Comparison of ENCODE assay signal across 8 cellular contexts in genomic region chr6:127514396-127515227, GRCh38. TPM values are rescaled to one million over a fixed set of nuclear protein-coding genes. Genes with fewer than 3 reads are reported as not detected.
A peak's percentile ranks its signal among the peaks of the same experiment; 100 is the strongest.
DNase-seq lines count a peak whose midpoint lies in the region; ATAC-seq and TF ChIP-seq lines count a peak whose summit lies in the region.

No MANE protein-coding gene starts in this region.

- H2BK12ac ChIP-seq in trophoblast cell (ENCODE audit: low read length) = no peak overlapping the region

- H3K4me2 ChIP-seq in trophoblast cell (ENCODE audit: low read length) = peak overlapping the region; percentile 49
- H3K4me2 ChIP-seq in Karpas-422 (ENCODE audit: low read depth, low read length, poor library complexity, severe bottlenecking) = no peak overlapping the region

- no peak overlapping the region for H2AFZ ChIP-seq in trophoblast cell (ENCODE audit: insufficient read depth, low read length, poor library complexity)
- no peak overlapping the region for H2AFZ ChIP-seq in Karpas-422 (ENCODE audit: low read length)

- peaks cover 38% of the 10 kb centered on the region for H3K27me3 ChIP-seq in trophoblast cell (ENCODE audit: insufficient read depth, low read length)
- no peaks in the 10 kb centered on the region for H3K27me3 ChIP-seq in Karpas-422 (ENCODE audit: low read length)

- no peak overlapping the region for H3K23ac ChIP-seq in trophoblast cell (ENCODE audit: low read length)

- H3K27me3 Mint-ChIP-seq in activated naive CD4-positive, alpha-beta T cell treated with anti-CD3 and anti-CD28 coated beads for 36 hours (ENCODE audit: low read depth) = peaks cover 24% of the 10 kb centered on the region
- peaks cover 30% of the 10 kb centered on the region for H3K27me3 Mint-ChIP-seq in glutamatergic neuron (ENCODE audit: unreplicated experiment)

- H2BK5ac ChIP-seq in trophoblast cell (ENCODE audit: low read depth, low read length, poor library complexity) = no peak overlapping the region

- H3K9ac ChIP-seq in trophoblast cell (ENCODE audit: low read length) = no peak overlapping the region
- no peak overlapping the region for H3K9ac ChIP-seq in Karpas-422 (ENCODE audit: low read length)

- CTCF ChIA-PET in activated naive CD4-positive, alpha-beta T cell treated with anti-CD3 and anti-CD28 coated beads for 36 hours (lab: Charles Lee) = interaction anchor here (0.6 to 4.3 kb wide), 13 partner anchors 21 to 328 kb away, joined by 3 to 47 read pairs (median 4); partner anchors contain the start of gene ECHDC1

- no peak overlapping the region for H4K8ac ChIP-seq in trophoblast cell (ENCODE audit: low read depth, low read length)

- no peaks in the 10 kb centered on the region for H3K79me1 ChIP-seq in trophoblast cell (ENCODE audit: low read length)

- ATAC-seq in GM19023 (IDR thresholded peaks at IDR 0.05; ENCODE audit: unreplicated experiment) = no peak
- no peak for ATAC-seq in HG02885 (IDR thresholded peaks at IDR 0.05; ENCODE audit: poor library complexity, unreplicated experiment)

- H3K9me3 Mint-ChIP-seq in activated naive CD4-positive, alpha-beta T cell treated with anti-CD3 and anti-CD28 coated beads for 36 hours = no peaks in the 10 kb centered on the region
- H3K9me3 Mint-ChIP-seq in glutamatergic neuron (ENCODE audit: unreplicated experiment) = peaks cover 46% of the 10 kb centered on the region

- H3K4me1 ChIP-seq in trophoblast cell (ENCODE audit: control insufficient read depth in 1 of 2, insufficient read depth in 2 of 2, low read length in 2 of 2) (peaks cover 11 to 12% of the 10 kb centered on the region in 2 experiments), Karpas-422 (ENCODE audit: low read length) (peaks cover 17% of the 10 kb centered on the region)

- peaks cover 30% of the 10 kb centered on the region for H3K4me1 Mint-ChIP-seq in activated naive CD4-positive, alpha-beta T cell treated with anti-CD3 and anti-CD28 coated beads for 36 hours (ENCODE audit: low read depth)
- H3K4me1 Mint-ChIP-seq in glutamatergic neuron (ENCODE audit: low read depth, unreplicated experiment) = peaks cover 29% of the 10 kb centered on the region

- H3K36me3 Mint-ChIP-seq in activated naive CD4-positive, alpha-beta T cell treated with anti-CD3 and anti-CD28 coated beads for 36 hours (ENCODE audit: low read depth) = peaks cover 5% of the 10 kb centered on the region
- H3K36me3 Mint-ChIP-seq in glutamatergic neuron (ENCODE audit: unreplicated experiment) = peaks cover 11% of the 10 kb centered on the region

- H4K20me1 ChIP-seq in Karpas-422 (ENCODE audit: insufficient read depth, low read depth, low read length) = no peaks in the 10 kb centered on the region

- H3K79me2 ChIP-seq in trophoblast cell (ENCODE audit: control insufficient read depth, insufficient read depth, low read length, poor library complexity) (no peaks in the 10 kb centered on the region), Karpas-422 (ENCODE audit: low read length) (no peaks in the 10 kb centered on the region)

- peak overlapping the region; percentile 85 for H3K4me3 Mint-ChIP-seq in activated naive CD4-positive, alpha-beta T cell treated with anti-CD3 and anti-CD28 coated beads for 36 hours
- peak overlapping the region; percentile 99 for H3K4me3 Mint-ChIP-seq in glutamatergic neuron (ENCODE audit: unreplicated experiment)

- intact Hi-C loops in activated naive CD4-positive, alpha-beta T cell treated with anti-CD3 and anti-CD28 coated beads for 36 hours (cut with micrococcal nuclease) = loop anchor here (1.0 to 5.0 kb wide), 4 partner anchors 171 to 1732 kb away; partner anchors contain the start of gene ECHDC1

- H3K36me3 ChIP-seq in trophoblast cell (ENCODE audit: control insufficient read depth in 1 of 2, insufficient read depth in 2 of 2, low read length in 2 of 2) (no peaks in the 10 kb centered on the region), Karpas-422 (ENCODE audit: insufficient read depth, low read length) (no peaks in the 10 kb centered on the region)

- no peak overlapping the region for H3K14ac ChIP-seq in trophoblast cell (ENCODE audit: low read length)

- no peak overlapping the region for H4K91ac ChIP-seq in trophoblast cell (ENCODE audit: low read depth, low read length)

- no peak overlapping the region for H3K4ac ChIP-seq in trophoblast cell (ENCODE audit: low read depth, low read length)

- no peaks in the 10 kb centered on the region for H3K9me3 ChIP-seq in trophoblast cell (ENCODE audit: insufficient read depth, low read depth, low read length)
- no peaks in the 10 kb centered on the region for H3K9me3 ChIP-seq in Karpas-422 (ENCODE audit: low read length)

- TF ChIP-seq POLR2A in NB4 (IDR thresholded peaks at IDR 0.05; ENCODE audit: extremely low read depth, insufficient read length) = no peak

- H3K27ac ChIP-seq in trophoblast cell (ENCODE audit: low read depth, low read length) (no peak overlapping the region), Karpas-422 (ENCODE audit: low read length) (no peak overlapping the region)

- no CpG with 5 or more reads among the region's 40 CpGs for WGBS in trophoblast cell (ENCODE audit: extremely low coverage, insufficient coverage, insufficient read length)

- H3K4me3 ChIP-seq in AG10803 (ENCODE audit: low read length) = peak overlapping the region; percentile 73
- H3K4me3 ChIP-seq in NB4 (ENCODE audit: low read depth, low read length) = no peak overlapping the region
- H3K4me3 ChIP-seq in trophoblast cell (ENCODE audit: low read depth, low read length) = peak overlapping the region; percentile 38
- H3K4me3 ChIP-seq in Karpas-422 (ENCODE audit: low read length) = no peak overlapping the region

- no peaks in the 10 kb centered on the region for H3K9me2 ChIP-seq in Karpas-422 (replicated peaks; ENCODE audit: insufficient read depth, low read length)

- no peak overlapping the region for H2AK5ac ChIP-seq in trophoblast cell (ENCODE audit: low read length)

- DNase-seq in AG10803 (ENCODE audit: low read depth) (peak; percentile 55), NB4 (ENCODE audit: low read depth) (peak; percentile 13), glutamatergic neuron (peak; percentile 61), trophoblast cell (no peak), Karpas-422 (no peak)
- DNase-seq in activated naive CD4-positive, alpha-beta T cell treated with anti-CD3 and anti-CD28 coated beads for 36 hours = peak; percentile 84

- H2BK120ac ChIP-seq in trophoblast cell (ENCODE audit: insufficient read depth, low read length, poor library complexity) = no peak overlapping the region

- H3K27ac Mint-ChIP-seq in activated naive CD4-positive, alpha-beta T cell treated with anti-CD3 and anti-CD28 coated beads for 36 hours = peak overlapping the region; percentile 32
- peak overlapping the region; percentile 71 for H3K27ac Mint-ChIP-seq in glutamatergic neuron (ENCODE audit: unreplicated experiment)

- H4K12ac ChIP-seq in trophoblast cell (ENCODE audit: low read depth, low read length) = no peak overlapping the region

- H3K18ac ChIP-seq in trophoblast cell (ENCODE audit: low read length) = no peak overlapping the region

- TF ChIP-seq CTCF in AG10803 (conservative IDR thresholded peaks at IDR 0.05; ENCODE audit: low read length) = no peak
- TF ChIP-seq CTCF in NB4 (IDR thresholded peaks at IDR 0.05; ENCODE audit: low read depth, low read length) = no peak
- TF ChIP-seq CTCF in glutamatergic neuron (IDR thresholded peaks at IDR 0.05; ENCODE audit: partially characterized antibody, unreplicated experiment) = no peak

RNA-seq across cellular contexts. Expression of gene KIAA0408, which starts 55.4 kb away (rescaled TPM):
- total RNA-seq in activated naive CD4-positive, alpha-beta T cell treated with anti-CD3 and anti-CD28 coated beads for 36 hours = 1 to 10 TPM; 2.0 to 3.1 TPM
- 110 TPM for total RNA-seq in glutamatergic neuron (ENCODE audit: unreplicated experiment)
- 0.03 TPM in 2 replicates for polyA plus RNA-seq in trophoblast cell (2013)
- 0.22 TPM in 1 of 2 replicates, not detected in the other for total RNA-seq in Karpas-422 (2014; rRNA removed; shearing (Covaris generic); ENCODE audit: low replicate concordance)

Comparison
In these comparisons a context has a peak if more than half of its experiments do, and no peak if none do; other contexts are left out.
1. DNase-seq: peak in AG10803 (single experiment), NB4 (single experiment), activated naive CD4-positive, alpha-beta T cell treated with anti-CD3 and anti-CD28 coated beads for 36 hours (single experiment) and glutamatergic neuron (single experiment); none in trophoblast cell (0 of 2) and Karpas-422 (single experiment).
2. H3K4me3 ChIP-seq: peak in AG10803 (single experiment) and trophoblast cell (single experiment); none in NB4 (single experiment) and Karpas-422 (single experiment).
3. RNA of gene KIAA0408, which starts 55.4 kb away (total RNA-seq): 110 TPM in glutamatergic neuron (single experiment); 2.0 to 3.1 TPM in activated naive CD4-positive, alpha-beta T cell treated with anti-CD3 and anti-CD28 coated beads for 36 hours and 0.22 TPM in Karpas-422; every median in the first group is over 10 times any median in the second.